ENCODE assay signal across 8 cellular contexts in genomic region chr19:37906868-37907734, GRCh38. TPM values are rescaled to one million over a fixed set of nuclear protein-coding genes. Genes with fewer than 3 reads are reported as not detected.
A peak's percentile ranks its signal among the peaks of the same experiment; 100 is the strongest.
DNase-seq lines count a peak whose midpoint lies in the region; ATAC-seq and TF ChIP-seq lines count a peak whose summit lies in the region.

A gene with protein sequence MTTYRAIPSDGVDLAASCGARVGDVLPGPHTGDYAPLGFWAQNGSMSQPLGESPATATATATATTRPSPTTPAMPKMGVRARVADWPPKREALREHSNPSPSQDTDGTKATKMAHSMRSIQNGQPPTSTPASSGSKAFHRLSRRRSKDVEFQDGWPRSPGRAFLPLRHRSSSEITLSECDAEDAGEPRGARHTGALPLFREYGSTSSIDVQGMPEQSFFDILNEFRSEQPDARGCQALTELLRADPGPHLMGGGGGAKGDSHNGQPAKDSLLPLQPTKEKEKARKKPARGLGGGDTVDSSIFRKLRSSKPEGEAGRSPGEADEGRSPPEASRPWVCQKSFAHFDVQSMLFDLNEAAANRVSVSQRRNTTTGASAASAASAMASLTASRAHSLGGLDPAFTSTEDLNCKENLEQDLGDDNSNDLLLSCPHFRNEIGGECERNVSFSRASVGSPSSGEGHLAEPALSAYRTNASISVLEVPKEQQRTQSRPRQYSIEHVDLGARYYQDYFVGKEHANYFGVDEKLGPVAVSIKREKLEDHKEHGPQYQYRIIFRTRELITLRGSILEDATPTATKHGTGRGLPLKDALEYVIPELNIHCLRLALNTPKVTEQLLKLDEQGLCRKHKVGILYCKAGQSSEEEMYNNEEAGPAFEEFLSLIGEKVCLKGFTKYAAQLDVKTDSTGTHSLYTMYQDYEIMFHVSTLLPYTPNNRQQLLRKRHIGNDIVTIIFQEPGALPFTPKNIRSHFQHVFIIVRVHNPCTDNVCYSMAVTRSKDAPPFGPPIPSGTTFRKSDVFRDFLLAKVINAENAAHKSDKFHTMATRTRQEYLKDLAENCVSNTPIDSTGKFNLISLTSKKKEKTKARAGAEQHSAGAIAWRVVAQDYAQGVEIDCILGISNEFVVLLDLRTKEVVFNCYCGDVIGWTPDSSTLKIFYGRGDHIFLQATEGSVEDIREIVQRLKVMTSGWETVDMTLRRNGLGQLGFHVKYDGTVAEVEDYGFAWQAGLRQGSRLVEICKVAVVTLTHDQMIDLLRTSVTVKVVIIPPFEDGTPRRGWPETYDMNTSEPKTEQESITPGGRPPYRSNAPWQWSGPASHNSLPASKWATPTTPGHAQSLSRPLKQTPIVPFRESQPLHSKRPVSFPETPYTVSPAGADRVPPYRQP (N-terminal part only) (plus strand): TSS chr19:37907208. CDS start chr19:38081566, 174,358 bp downstream.

- peak; percentile 97 for DNase-seq in A673 (ENCODE audit: low spot score)
- DNase-seq in NCI-H2196 (lab: John Stamatoyannopoulos, UW; ENCODE audit: unreplicated experiment): peak; percentile 97
- peak; percentile 95 for DNase-seq in mammary epithelial cell
- peak; percentile 77 for DNase-seq in smooth muscle cell (lab: John Stamatoyannopoulos, UW; ENCODE audit: unreplicated experiment)

- H3K79me2 ChIP-seq in mammary epithelial cell (ENCODE audit: insufficient read depth, low read length): peaks cover 48% of the 10 kb centered on the region
- peaks cover 29% of the 10 kb centered on the region for H3K79me2 ChIP-seq in smooth muscle cell (ENCODE audit: low read depth)

- no peaks in the 10 kb centered on the region for H4K20me1 ChIP-seq in mammary epithelial cell (ENCODE audit: insufficient read depth, low read length)
- peaks cover 8% of the 10 kb centered on the region for H4K20me1 ChIP-seq in smooth muscle cell (ENCODE audit: low read depth)

- H3K36me3 ChIP-seq in A673 (ENCODE audit: insufficient read depth, low read length, poor library complexity, severe bottlenecking) (no peaks in the 10 kb centered on the region), mammary epithelial cell (ENCODE audit: insufficient read depth, low read length) (no peaks in the 10 kb centered on the region), iPS-20b (ENCODE audit: insufficient read depth, low read depth, low read length) (no peaks in the 10 kb centered on the region), smooth muscle cell (ENCODE audit: low read depth) (no peaks in the 10 kb centered on the region)

- H3K27me3 ChIP-seq in A673 (replicated peaks; ENCODE audit: insufficient read depth, low read depth, low read length, poor library complexity): no peaks in the 10 kb centered on the region
- no peaks in the 10 kb centered on the region for H3K27me3 ChIP-seq in mammary epithelial cell (ENCODE audit: insufficient read depth, low read length)
- H3K27me3 ChIP-seq in iPS-20b (ENCODE audit: insufficient read depth, low read length): no peaks in the 10 kb centered on the region
- no peaks in the 10 kb centered on the region for H3K27me3 ChIP-seq in smooth muscle cell (ENCODE audit: low read depth)

- H3K4me2 ChIP-seq in mammary epithelial cell (ENCODE audit: insufficient read depth, low read depth, low read length) (peak within 1 kb of the TSS; percentile 97), smooth muscle cell (peak within 1 kb of the TSS; percentile 98)

- in situ Hi-C loops in mammary epithelial cell (cut with MboI; ENCODE audit: low sequenced_read_pairs in 2 of 2): loop anchor here (5.0 to 10.0 kb wide), 6 partner anchors 78 to 428 kb away; partner anchors contain the start of gene CATSPERG (in 1 of the 2)

- dilution Hi-C loops in mammary epithelial cell (cut with HindIII; ENCODE audit: low sequenced_read_pairs): no loop called here

- BruUV-seq in A673 (replicated peaks; lab: Mats Ljungman, UMichigan) (no TSS peak), mammary epithelial cell (replicated peaks; lab: Mats Ljungman, UMichigan) (no TSS peak)

- POLR2A ChIA-PET in A673 (lab: Charles Lee; ENCODE audit: low non-redundant PET): no interaction called here

- no peaks in the 10 kb centered on the region for H3K9me3 ChIP-seq in A673 (ENCODE audit: low read depth, low read length, poor library complexity, severe bottlenecking)
- H3K9me3 ChIP-seq in mammary epithelial cell (replicated peaks; ENCODE audit: insufficient read depth, low read length): no peaks in the 10 kb centered on the region
- no peaks in the 10 kb centered on the region for H3K9me3 ChIP-seq in iPS-20b (ENCODE audit: insufficient read depth, low read depth, low read length)
- no peaks in the 10 kb centered on the region for H3K9me3 ChIP-seq in smooth muscle cell (replicated peaks; ENCODE audit: low read depth)

- H3K9ac ChIP-seq in mammary epithelial cell (ENCODE audit: insufficient read depth, low read length) (peak within 1 kb of the TSS; percentile 76), iPS-20b (ENCODE audit: low read depth, low read length) (peak within 1 kb of the TSS; percentile 79), smooth muscle cell (ENCODE audit: low read depth) (peak within 1 kb of the TSS; percentile 74)

- WGBS in mammary epithelial cell (ENCODE audit: low coverage, missing lambda C conversion rate): under 1% methylated on average over 25 of the region's 96 CpGs
- WGBS in smooth muscle cell (ENCODE audit: low lambda C conversion rate): 2% methylated on average over 70 of the region's 96 CpGs

- peak; percentile 89 for ATAC-seq in GM18868 (IDR thresholded peaks at IDR 0.05; ENCODE audit: unreplicated experiment)
- peak; percentile 85 for ATAC-seq in HG03108 (IDR thresholded peaks at IDR 0.05; ENCODE audit: unreplicated experiment)

- H2AFZ ChIP-seq in mammary epithelial cell (ENCODE audit: low read depth, low read length) (peak within 1 kb of the TSS; percentile 97), smooth muscle cell (ENCODE audit: low read depth) (peak within 1 kb of the TSS; percentile 89)

- H3K4me3 ChIP-seq in A673 (ENCODE audit: low read depth, low read length, poor library complexity, severe bottlenecking): peak within 1 kb of the TSS; percentile 91
- peak within 1 kb of the TSS; percentile 61 to 94 (median 84) for H3K4me3 ChIP-seq in mammary epithelial cell (replicated peaks in 1 of 3; ENCODE audit: insufficient read depth in 1 of 3, low read depth in 2 of 3, low read length in 3 of 3)
- H3K4me3 ChIP-seq in iPS-20b (ENCODE audit: low read length): peak within 1 kb of the TSS; percentile 83
- H3K4me3 ChIP-seq in smooth muscle cell: peak within 1 kb of the TSS; percentile 89

- TF ChIP-seq CTCF in A673 (conservative IDR thresholded peaks at IDR 0.05; ENCODE audit: low read depth, low read length) (no peak), VCaP (conservative IDR thresholded peaks at IDR 0.05) (no peak), mammary epithelial cell (conservative IDR thresholded peaks at IDR 0.05 in 1 of 2, IDR thresholded peaks at IDR 0.05 in 1 of 2; ENCODE audit: extremely low read depth in 1 of 2, insufficient read depth in 1 of 2, low read depth in 1 of 2, low read length in 2 of 2) (no peak), smooth muscle cell (IDR thresholded peaks at IDR 0.05; ENCODE audit: borderline replicate concordance, insufficient read depth, poor library complexity, severe bottlenecking) (no peak)

- intact Hi-C loops in A673 (cut with micrococcal nuclease; ENCODE audit: unreplicated experiment) (loop anchor here (5.0 to 10.0 kb wide), 2 partner anchors 95 to 318 kb away; partner anchors contain the start of gene DPF1), mammary epithelial cell (cut with micrococcal nuclease) (loop anchor here (1.0 to 2.0 kb wide), 3 partner anchors 26 to 83 kb away; no protein-coding TSS in a partner anchor)

- CTCF ChIA-PET in A673 (lab: Charles Lee) (interaction anchor here (0.8 to 1.3 kb wide), 4 partner anchors 97 to 235 kb away, joined by 3 to 10 read pairs (median 3); no protein-coding TSS in a partner anchor), mammary epithelial cell (lab: Charles Lee; ENCODE audit: low non-redundant PET) (interaction anchor here (0.6 kb wide), 2 partner anchors 85 to 429 kb away, joined by 5 to 12 read pairs; partner anchors contain the start of gene CATSPERG)

- H3F3A ChIP-seq in smooth muscle cell (ENCODE audit: low read depth): no peaks in the 10 kb centered on the region

- H3K27ac ChIP-seq in A673 (ENCODE audit: low read depth, low read length, poor library complexity, severe bottlenecking) (peak within 1 kb of the TSS; percentile 79), VCaP (peak within 1 kb of the TSS; percentile 97), mammary epithelial cell (ENCODE audit: insufficient read depth, low read depth, low read length) (peak within 1 kb of the TSS; percentile 44), iPS-20b (ENCODE audit: low read length) (peak within 1 kb of the TSS; percentile 79), smooth muscle cell (ENCODE audit: low read depth) (no peak within 1 kb of the TSS)

- H3K4me1 ChIP-seq in A673 (ENCODE audit: insufficient read depth, low read length, poor library complexity, severe bottlenecking) (no peaks in the 10 kb centered on the region), mammary epithelial cell (ENCODE audit: insufficient read depth, low read length) (peaks cover 15% of the 10 kb centered on the region), iPS-20b (ENCODE audit: insufficient read depth, low read length) (peaks cover 15% of the 10 kb centered on the region; the same call in 1 of the 2 replicates), smooth muscle cell (ENCODE audit: low read depth) (no peaks in the 10 kb centered on the region)

RNA-seq across cellular contexts. Expression of the gene that starts here (rescaled TPM):
- total RNA-seq in A673 (2021): 17.5 and 19.9 TPM in 2 replicates
- total RNA-seq in mammary epithelial cell: 10 to 100 TPM; 29.3 to 38.5 TPM
- 8.5 TPM for polyA plus RNA-seq in mammary epithelial cell
- 52.1 TPM for polyA minus RNA-seq in mammary epithelial cell
- total RNA-seq in smooth muscle cell: 5.5 and 7.6 TPM in 2 replicates
- polyA plus RNA-seq in smooth muscle cell: 6.5 and 7.0 TPM in 2 replicates
